In genomic region chr5:146082798-146083197, GRCh38 we compare ENCODE assay signal across 13 cellular contexts. TPM values are rescaled to one million over a fixed set of nuclear protein-coding genes. Genes with fewer than 3 reads are reported as not detected.
DNase-seq lines count a peak whose midpoint lies in the region; ATAC-seq lines count a peak whose summit lies in the region.
"Had no signal": no experiment of that assay in that cellular context is flagged by ENCODE, and none has a peak within 500 bp of the region (broad histone marks: within the 10 kb centered on the region; RNA-seq: fewer than 3 reads in every experiment).

No MANE protein-coding gene starts in this region.

- intact Hi-C loops in left colon (cut with DNase I, micrococcal nuclease) = no loop called here

- DNase-seq in left colon = no peak
- DNase-seq in putamen (ENCODE audit: low spot score) = no peak
- no peak for DNase-seq in NCI-H1105 (lab: John Stamatoyannopoulos, UW)
- DNase-seq in AG20443 (ENCODE audit: low spot score) = no peak
- no peak for DNase-seq in activated CD4-positive, CD25-positive, alpha-beta regulatory T cell (lab: John Stamatoyannopoulos, UW)
- DNase-seq: activated T-cell treated with anti-CD3 and anti-CD28 coated beads, Interleukin-2, amount 50 U/mL, for 1 hour; islet precursor cell; NCI-H2107; nephron progenitor cell had no signal

- ATAC-seq in GM19023 (IDR thresholded peaks at IDR 0.05; ENCODE audit: unreplicated experiment) = peak; percentile 88
- ATAC-seq in GM21619 (IDR thresholded peaks at IDR 0.05; ENCODE audit: unreplicated experiment) = peak; percentile 95
- peak; percentile 83 for ATAC-seq in HG03103 (IDR thresholded peaks at IDR 0.05; ENCODE audit: low read depth, unreplicated experiment)
- ATAC-seq in left colon = peak; percentile 16
- ATAC-seq: Panc1 had no signal

RNA-seq across cellular contexts. Expression of gene PLAC8L1, which starts 22.6 kb away (rescaled TPM):
- total RNA-seq in left colon = under 1 TPM in 1 of 2 donors, not detected in 1; 0.49 TPM

Comparison
In these comparisons a context has a peak if more than half of its experiments do, and no peak if none do; other contexts are left out.
1. ATAC-seq: peak in every context shown above with its lines; median percentile 95 in GM21619; 88 in GM19023; 83 in HG03103; 16 in left colon.